Comparison of ENCODE assay signal across 25 cellular contexts in genomic region chr12:2836004-2836403, GRCh38. TPM values are rescaled to one million over a fixed set of nuclear protein-coding genes. Genes with fewer than 3 reads are reported as not detected.
"Had no signal": no experiment of that assay in that cellular context is flagged by ENCODE, and none has a peak within 500 bp of the region (broad histone marks: within the 10 kb centered on the region; RNA-seq: fewer than 3 reads in every experiment).

No MANE protein-coding gene starts in this region.

- H3K27ac ChIP-seq: cardiac muscle cell, epithelial cell of prostate, heart right ventricle, neutrophil, ovary, psoas muscle, right atrium auricular region, thoracic aorta, upper lobe of left lung had no signal

- H3K27me3 ChIP-seq: cardiac muscle cell, ovary, right atrium auricular region, upper lobe of left lung had no signal

- DNase-seq: activated CD4-positive, alpha-beta T cell treated with anti-CD3 and anti-CD28 coated beads for 4 hours; activated CD4-positive, CD25-positive, alpha-beta regulatory T cell; activated CD8-positive, alpha-beta memory T cell treated with anti-CD3 and anti-CD28 coated beads, Interleukin-2, amount 10 ng/mL, durations not matched to agents 7 days and 5 days; activated CD8-positive, alpha-beta T cell treated with anti-CD3 and anti-CD28 coated beads for 36 hours; activated effector memory CD4-positive, alpha-beta T cell treated with anti-CD3 and anti-CD28 coated beads, Interleukin-2, amount 50 U/mL, for 16 hours; activated naive CD4-positive, alpha-beta T cell treated with anti-CD3 and anti-CD28 coated beads, Interleukin-2, amount 10 ng/mL, durations not matched to agents 7 days and 5 days; activated T-cell treated with anti-CD3 and anti-CD28 coated beads for 4 hours; cortex of kidney; heart right ventricle; islet precursor cell; left colon; ovary; psoas muscle; stimulated activated CD4-positive, alpha-beta T cell treated with anti-CD3 and anti-CD28 coated beads, Interleukin-4, amount 100 ng/mL, for 24 hours; stimulated activated naive CD4-positive, alpha-beta T cell treated with Interleukin-2 at 50 U/mL for 16 hours; upper lobe of left lung had no signal

- H3K4me3 ChIP-seq: cardiac muscle cell, ovary, psoas muscle, right atrium auricular region, thoracic aorta, upper lobe of left lung had no signal

- H3K9me3 ChIP-seq: heart right ventricle, neutrophil, ovary, psoas muscle, right atrium auricular region, thoracic aorta, upper lobe of left lung had no signal

- H3K36me3 ChIP-seq: neutrophil, ovary, right atrium auricular region, thoracic aorta had no signal

RNA-seq across cellular contexts. Expression of gene NRIP2, which starts 1.2 kb away (rescaled TPM):
- total RNA-seq: activated CD8-positive, alpha-beta memory T cell treated with anti-CD3 and anti-CD28 coated beads, Interleukin-2, amount 10 ng/mL, durations not matched to agents 7 days and 5 days; activated CD8-positive, alpha-beta T cell treated with anti-CD3 and anti-CD28 coated beads for 36 hours; cardiac muscle cell; natural killer cell treated with Interleukin-12 subunit alpha and Interleukin-12 subunit beta and Interleukin-15 and Interleukin-18, amount 100 ng/mL, for 72 hours had no signal

RNA-seq across cellular contexts. Expression of gene TEX52, which starts 20.8 kb away (rescaled TPM):
- total RNA-seq: cardiac muscle cell; cerebellum; fibroblast of villous mesenchyme; heart right ventricle; left colon; lower leg skin; natural killer cell treated with Interleukin-12 subunit alpha and Interleukin-12 subunit beta and Interleukin-15 and Interleukin-18, amount 100 ng/mL, for 72 hours; ovary; psoas muscle; right atrium auricular region; thoracic aorta; upper lobe of left lung had no signal
